Comparison of ENCODE assay signal across 28 cellular contexts in the genomic region with DNA sequence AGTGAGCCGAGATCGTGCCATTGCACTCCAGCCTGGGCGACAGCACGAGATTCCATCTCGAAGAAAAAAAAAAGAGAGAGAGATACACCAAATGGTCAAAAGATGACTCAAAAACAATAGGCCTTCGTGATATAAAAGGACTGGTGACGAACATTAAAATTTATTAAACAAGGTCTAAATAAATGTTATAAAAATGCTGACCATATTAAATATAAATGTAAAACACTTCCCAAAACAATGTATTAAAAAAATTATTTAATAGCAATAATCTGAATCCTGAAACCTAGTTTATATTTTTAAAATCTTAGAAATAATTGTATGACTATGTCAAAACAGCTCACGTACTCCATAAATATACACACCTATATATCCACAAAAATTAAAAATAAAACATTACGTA.
"Had no signal": no experiment of that assay in that cellular context is flagged by ENCODE, and none has a peak within 500 bp of the region (broad histone marks: within the 10 kb centered on the region; RNA-seq: fewer than 3 reads in every experiment).

No MANE protein-coding gene starts in this region.

- H3K36me3 ChIP-seq: neural progenitor cell, ovary, right lobe of liver, spleen, stomach, thoracic aorta, thyroid gland, tibial nerve, upper lobe of left lung, vagina had no signal

- H3K27me3 ChIP-seq: neural progenitor cell, ovary, right lobe of liver, stomach, thyroid gland, tibial nerve, upper lobe of left lung, vagina had no signal

- H3K4me3 ChIP-seq: neural progenitor cell, ovary, psoas muscle, right lobe of liver, skin epidermis, smooth muscle cell, spleen, stomach, thoracic aorta, thyroid gland, tibial nerve, upper lobe of left lung, vagina had no signal

- FAIRE-seq: urothelium cell line had no signal

- H2AFZ ChIP-seq: neural progenitor cell, parathyroid adenoma had no signal

- DNase-seq: naive thymus-derived CD4-positive, alpha-beta T cell; natural killer cell; occipital lobe; ovary; posterior cingulate gyrus; psoas muscle; right cardiac atrium; right lobe of liver; spleen; stimulated activated CD4-positive, alpha-beta T cell treated with anti-CD3 and anti-CD28 coated beads, Interleukin-12 subunit alpha, Interleukin-12 subunit beta, amount 100 ng/mL, for 4 hours; stimulated activated CD4-positive, alpha-beta T cell treated with anti-CD3 and anti-CD28 coated beads, Interleukin-1b, Interleukin-23, amount 100 ng/mL, for 48 hours; stimulated activated CD4-positive, alpha-beta T cell treated with anti-CD3 and anti-CD28 coated beads, Interleukin-4, amount 100 ng/mL, for 1 hour; stimulated activated CD4-positive, alpha-beta T cell treated with anti-CD3 and anti-CD28 coated beads, Interleukin-4, amount 100 ng/mL, for 4 hours; stimulated activated CD8-positive, alpha-beta memory T cell treated with anti-CD3 and anti-CD28 coated beads, Interleukin-4, amount 100 ng/mL, for 48 hours; stimulated activated naive B cell treated with anti-CD40 and anti-IgM and Interleukin-4, amounts not matched to agents 10 μg/mL and 1 μg/mL and 100 μg/mL, for 72 hours; stimulated activated naive CD4-positive, alpha-beta T cell treated with Interleukin-2 at 50 U/mL for 16 hours; stomach; thyroid gland; trophoblast cell; upper lobe of left lung had no signal

- H3K79me2 ChIP-seq: parathyroid adenoma had no signal

- H3K9me3 ChIP-seq: ovary, psoas muscle, spleen, stomach, thoracic aorta, thyroid gland, tibial nerve, upper lobe of left lung, vagina had no signal

- H3K9ac ChIP-seq: neural progenitor cell, parathyroid adenoma had no signal

- H3K27ac ChIP-seq: neural progenitor cell, ovary, parathyroid adenoma, psoas muscle, right lobe of liver, skin epidermis, spleen, stomach, thoracic aorta, thyroid gland, tibial nerve, upper lobe of left lung, vagina had no signal

- H3K4me2 ChIP-seq: neural progenitor cell, smooth muscle cell had no signal

- H3K4me1 ChIP-seq: neural progenitor cell, parathyroid adenoma, psoas muscle, right lobe of liver, stomach, thyroid gland, vagina had no signal

- ATAC-seq: naive thymus-derived CD4-positive, alpha-beta T cell; natural killer cell; psoas muscle; right cardiac atrium; right lobe of liver; stimulated activated naive B cell treated with anti-CD40 and anti-IgM and Interleukin-4, amounts not matched to agents 10 μg/mL and 1 μg/mL and 100 μg/mL, for 72 hours had no signal
